ENCODE assay signal across 12 cellular contexts in genomic region chr12:95763809-95764253, GRCh38. TPM values are rescaled to one million over a fixed set of nuclear protein-coding genes. Genes with fewer than 3 reads are reported as not detected.
DNase-seq lines count a peak whose midpoint lies in the region; TF ChIP-seq lines count a peak whose summit lies in the region.
"Had no signal": no experiment of that assay in that cellular context is flagged by ENCODE, and none has a peak within 500 bp of the region (broad histone marks: within the 10 kb centered on the region; RNA-seq: fewer than 3 reads in every experiment).

No MANE protein-coding gene starts in this region.

- H3K4me3 Mint-ChIP-seq in activated CD4-positive, alpha-beta memory T cell treated with anti-CD3 and anti-CD28 coated beads for 36 hours = no peak overlapping the region
- no peak overlapping the region for H3K4me3 Mint-ChIP-seq in activated CD4-positive, alpha-beta memory T cell treated with anti-CD3 and anti-CD28 coated beads, Interleukin-2, amount 10 ng/mL, durations not matched to agents 7 days and 5 days
- H3K4me3 Mint-ChIP-seq: activated CD4-positive, alpha-beta T cell treated with anti-CD3 and anti-CD28 coated beads, Interleukin-2, amount 10 ng/mL, durations not matched to agents 24 days and 14 days had no signal

- CTCF ChIA-PET in activated CD4-positive, alpha-beta memory T cell treated with anti-CD3 and anti-CD28 coated beads for 36 hours (lab: Charles Lee) = no interaction called here
- CTCF ChIA-PET in activated CD4-positive, alpha-beta memory T cell treated with anti-CD3 and anti-CD28 coated beads, Interleukin-2, amount 10 ng/mL, durations not matched to agents 7 days and 5 days (lab: Charles Lee) = no interaction called here
- CTCF ChIA-PET in RWPE1 (lab: Yijun Ruan, JAX) = interaction anchor here (0.9 kb wide), 1 partner anchor 229 kb away, joined by 4 read pairs; no protein-coding TSS in a partner anchor

- H3K36me3 Mint-ChIP-seq in activated CD4-positive, alpha-beta memory T cell treated with anti-CD3 and anti-CD28 coated beads for 36 hours = no peaks in the 10 kb centered on the region
- H3K36me3 Mint-ChIP-seq in activated CD4-positive, alpha-beta memory T cell treated with anti-CD3 and anti-CD28 coated beads, Interleukin-2, amount 10 ng/mL, durations not matched to agents 7 days and 5 days (ENCODE audit: low read depth) = no peaks in the 10 kb centered on the region

- peak overlapping the region; percentile 78 for H3K27ac ChIP-seq in RWPE1
- H3K27ac ChIP-seq: C4-2B, tibial nerve had no signal

- H3K9me3 Mint-ChIP-seq in activated CD4-positive, alpha-beta memory T cell treated with anti-CD3 and anti-CD28 coated beads for 36 hours = peaks cover 4% of the 10 kb centered on the region
- no peaks in the 10 kb centered on the region for H3K9me3 Mint-ChIP-seq in activated CD4-positive, alpha-beta memory T cell treated with anti-CD3 and anti-CD28 coated beads, Interleukin-2, amount 10 ng/mL, durations not matched to agents 7 days and 5 days
- H3K9me3 Mint-ChIP-seq: activated CD4-positive, alpha-beta T cell treated with anti-CD3 and anti-CD28 coated beads, Interleukin-2, amount 10 ng/mL, durations not matched to agents 24 days and 14 days had no signal

- intact Hi-C loops in activated CD4-positive, alpha-beta memory T cell treated with anti-CD3 and anti-CD28 coated beads for 36 hours (cut with micrococcal nuclease) = no loop called here

- no peak overlapping the region for H3K4me3 ChIP-seq in fibroblast of the aortic adventitia (ENCODE audit: low read depth, low read length)
- H3K4me3 ChIP-seq: tibial nerve had no signal

- DNase-seq in activated CD4-positive, alpha-beta memory T cell treated with anti-CD3 and anti-CD28 coated beads for 36 hours = peak; percentile 11
- no peak for DNase-seq in activated CD4-positive, alpha-beta memory T cell treated with anti-CD3 and anti-CD28 coated beads, Interleukin-2, amount 10 ng/mL, durations not matched to agents 7 days and 5 days
- DNase-seq in RWPE1 (ENCODE audit: low spot score) (peak; percentile 92), fibroblast of the aortic adventitia (ENCODE audit: low read depth) (peak; percentile 83), stromal cell of bone marrow (ENCODE audit: low read depth) (peak; percentile 86), NCI-H1436 (lab: John Stamatoyannopoulos, UW) (no peak), OCI-M2 (lab: John Stamatoyannopoulos, UW; ENCODE audit: unreplicated experiment) (no peak), RPMI8226 (no peak)
- DNase-seq: activated CD4-positive, alpha-beta T cell treated with anti-CD3 and anti-CD28 coated beads, Interleukin-2, amount 10 ng/mL, durations not matched to agents 24 days and 14 days; posterior cingulate gyrus had no signal

- POLR2A ChIA-PET in activated CD4-positive, alpha-beta memory T cell treated with anti-CD3 and anti-CD28 coated beads for 36 hours (lab: Charles Lee) = no interaction called here
- POLR2A ChIA-PET in activated CD4-positive, alpha-beta memory T cell treated with anti-CD3 and anti-CD28 coated beads, Interleukin-2, amount 10 ng/mL, durations not matched to agents 7 days and 5 days (lab: Charles Lee) = no interaction called here
- POLR2A ChIA-PET in RWPE1 (lab: Yijun Ruan, JAX; ENCODE audit: low non-redundant PET) = no interaction called here

- peaks cover 9% of the 10 kb centered on the region for H3K27me3 Mint-ChIP-seq in activated CD4-positive, alpha-beta memory T cell treated with anti-CD3 and anti-CD28 coated beads for 36 hours
- H3K27me3 Mint-ChIP-seq in activated CD4-positive, alpha-beta memory T cell treated with anti-CD3 and anti-CD28 coated beads, Interleukin-2, amount 10 ng/mL, durations not matched to agents 7 days and 5 days = peaks cover 7% of the 10 kb centered on the region

- no peak for TF ChIP-seq CTCF in RWPE1 (conservative IDR thresholded peaks at IDR 0.05; ENCODE audit: low read depth)
- no peak for TF ChIP-seq CTCF in fibroblast of the aortic adventitia (IDR thresholded peaks at IDR 0.05; ENCODE audit: insufficient read depth, low read length)

- H3K27ac Mint-ChIP-seq in activated CD4-positive, alpha-beta memory T cell treated with anti-CD3 and anti-CD28 coated beads for 36 hours = no peak overlapping the region
- H3K27ac Mint-ChIP-seq in activated CD4-positive, alpha-beta memory T cell treated with anti-CD3 and anti-CD28 coated beads, Interleukin-2, amount 10 ng/mL, durations not matched to agents 7 days and 5 days = no peak overlapping the region
- H3K27ac Mint-ChIP-seq: activated CD4-positive, alpha-beta T cell treated with anti-CD3 and anti-CD28 coated beads, Interleukin-2, amount 10 ng/mL, durations not matched to agents 24 days and 14 days had no signal

- peaks cover 2% of the 10 kb centered on the region for H3K4me1 Mint-ChIP-seq in activated CD4-positive, alpha-beta memory T cell treated with anti-CD3 and anti-CD28 coated beads for 36 hours (ENCODE audit: low read depth)
- peaks cover 1% of the 10 kb centered on the region for H3K4me1 Mint-ChIP-seq in activated CD4-positive, alpha-beta memory T cell treated with anti-CD3 and anti-CD28 coated beads, Interleukin-2, amount 10 ng/mL, durations not matched to agents 7 days and 5 days
- H3K4me1 Mint-ChIP-seq: activated CD4-positive, alpha-beta T cell treated with anti-CD3 and anti-CD28 coated beads, Interleukin-2, amount 10 ng/mL, durations not matched to agents 24 days and 14 days had no signal

RNA-seq across cellular contexts. Expression of gene NTN4, which starts 26.7 kb away (rescaled TPM):
- under 1 TPM in 1 of 2 experiments, not detected in 1; 0.29 TPM for total RNA-seq in activated CD4-positive, alpha-beta memory T cell treated with anti-CD3 and anti-CD28 coated beads for 36 hours
- total RNA-seq in activated CD4-positive, alpha-beta memory T cell treated with anti-CD3 and anti-CD28 coated beads, Interleukin-2, amount 10 ng/mL, durations not matched to agents 7 days and 5 days = under 1 TPM; 0.25 to 0.63 TPM
- 8.7 and 71.8 TPM in 2 replicates for total RNA-seq in fibroblast of the aortic adventitia (ENCODE audit: low replicate concordance)
- total RNA-seq: activated CD4-positive, alpha-beta T cell treated with anti-CD3 and anti-CD28 coated beads, Interleukin-2, amount 10 ng/mL, durations not matched to agents 24 days and 14 days had no signal

Comparison
In these comparisons a context has a peak if more than half of its experiments do, and no peak if none do; other contexts are left out.
1. DNase-seq: peak in activated CD4-positive, alpha-beta memory T cell treated with anti-CD3 and anti-CD28 coated beads for 36 hours (single experiment), RWPE1 (single experiment), fibroblast of the aortic adventitia (single experiment) and stromal cell of bone marrow (single experiment); none in activated CD4-positive, alpha-beta memory T cell treated with anti-CD3 and anti-CD28 coated beads, Interleukin-2, amount 10 ng/mL, durations not matched to agents 7 days and 5 days (single experiment), NCI-H1436 (single experiment), OCI-M2 (single experiment) and RPMI8226 (single experiment).